In genomic region chr1:71862756-71863155, GRCh38 we compare ENCODE assay signal across 1 cellular context.
TF ChIP-seq lines count a peak whose summit lies in the region.

No MANE protein-coding gene starts in this region.

TF ChIP-seq in WTC11, 78 proteins besides CTCF, POLR2A, EP300 and RAD21 (continued from another document):
- TF ChIP-seq ZBTB43 (CRISPR knock-in tag; IDR thresholded peaks at IDR 0.05) = no peak
- no peak for TF ChIP-seq SP1 (CRISPR knock-in tag; conservative IDR thresholded peaks at IDR 0.05)
- TF ChIP-seq ZMAT4 (CRISPR knock-in tag; IDR thresholded peaks at IDR 0.05) = no peak
- no peak for TF ChIP-seq ZNF138 (CRISPR knock-in tag; conservative IDR thresholded peaks at IDR 0.05)
- no peak for TF ChIP-seq IRF2 (CRISPR knock-in tag; IDR thresholded peaks at IDR 0.05; ENCODE audit: borderline replicate concordance, low read depth)
- no peak for TF ChIP-seq RELA (CRISPR knock-in tag; IDR thresholded peaks at IDR 0.05; ENCODE audit: borderline replicate concordance)
- TF ChIP-seq NR1H2 (CRISPR knock-in tag; IDR thresholded peaks at IDR 0.05) = no peak
- no peak for TF ChIP-seq HMGXB4 (CRISPR knock-in tag; IDR thresholded peaks at IDR 0.05)
